20 cellular contexts compared by ENCODE assay signal in genomic region chr10:12202230-12202629, GRCh38.
"Had no signal": no experiment of that assay in that cellular context is flagged by ENCODE, and none has a peak within 500 bp of the region (broad histone marks: within the 10 kb centered on the region; RNA-seq: fewer than 3 reads in every experiment).

No MANE protein-coding gene starts in this region.

- H3K27ac Mint-ChIP-seq: activated CD4-positive, alpha-beta T cell treated with anti-CD3 and anti-CD28 coated beads, Interleukin-2, amount 10 ng/mL, durations not matched to agents 7 days and 5 days; IgD-negative memory B cell; WTC11 had no signal

- H3K27me3 Mint-ChIP-seq: activated CD4-positive, alpha-beta memory T cell treated with anti-CD3 and anti-CD28 coated beads for 36 hours; activated CD4-positive, alpha-beta T cell treated with anti-CD3 and anti-CD28 coated beads, Interleukin-2, amount 10 ng/mL, durations not matched to agents 7 days and 5 days; activated naive CD4-positive, alpha-beta T cell treated with anti-CD3 and anti-CD28 coated beads, Interleukin-2, amount 50 U/mL, for 24 hours; IgD-negative memory B cell had no signal

- H3K9me3 Mint-ChIP-seq: activated CD4-positive, alpha-beta memory T cell treated with anti-CD3 and anti-CD28 coated beads for 36 hours; activated CD4-positive, alpha-beta T cell treated with anti-CD3 and anti-CD28 coated beads, Interleukin-2, amount 10 ng/mL, durations not matched to agents 7 days and 5 days; activated naive CD4-positive, alpha-beta T cell treated with anti-CD3 and anti-CD28 coated beads, Interleukin-2, amount 50 U/mL, for 24 hours; activated T-cell treated with anti-CD3 and anti-CD28 coated beads, Interleukin-2, amount 50 U/mL, for 4 hours; IgD-negative memory B cell; T-helper 1 cell treated with Interleukin-12 subunit alpha and Interleukin-12 subunit beta and Interleukin-4 antibody, amounts not matched to agents 30 μg/mL and 1 μg/mL, for 36 hours had no signal

- H3K4me1 Mint-ChIP-seq: WTC11 had no signal

- ATAC-seq: WTC11 had no signal

- H3K4me3 Mint-ChIP-seq: activated CD4-positive, alpha-beta memory T cell treated with anti-CD3 and anti-CD28 coated beads for 36 hours; activated CD4-positive, alpha-beta T cell treated with anti-CD3 and anti-CD28 coated beads, Interleukin-2, amount 10 ng/mL, durations not matched to agents 7 days and 5 days; activated T-cell treated with anti-CD3 and anti-CD28 coated beads, Interleukin-2, amount 50 U/mL, for 4 hours; WTC11 had no signal

- DNase-seq: activated CD4-positive, alpha-beta T cell treated with anti-CD3 and anti-CD28 coated beads, Interleukin-2, amount 10 ng/mL, durations not matched to agents 7 days and 5 days; activated CD4-positive, CD25-positive, alpha-beta regulatory T cell treated with anti-CD3 and anti-CD28 coated beads, Interleukin-2, amount 50 U/mL, for 72 hours; activated T-cell treated with anti-CD3 and anti-CD28 coated beads, Interleukin-2, amount 50 U/mL, for 4 hours; adrenal gland; anterior cingulate cortex; cerebellar nuclear complex; MM.1S; NCI-H1105; NCI-H1436 treated with DMSO at 0.1 percent for 48 hours; NCI-H187; NCI-H2081; NCI-H524; PC-9; SHP77 treated with DMSO at 0.1 percent for 48 hours; T-helper 9 cell had no signal
